ENCODE assay signal across 9 cellular contexts in genomic region chr16:71499775-71500364, GRCh38. TPM values are rescaled to one million over a fixed set of nuclear protein-coding genes. Genes with fewer than 3 reads are reported as not detected.
DNase-seq lines count a peak whose midpoint lies in the region; ATAC-seq and TF ChIP-seq lines count a peak whose summit lies in the region.
"Had no signal": no experiment of that assay in that cellular context is flagged by ENCODE, and none has a peak within 500 bp of the region (broad histone marks: within the 10 kb centered on the region; RNA-seq: fewer than 3 reads in every experiment).

No MANE protein-coding gene starts in this region.

- H3K79me2 ChIP-seq in PC-9 (ENCODE audit: low read depth) = no peaks in the 10 kb centered on the region

- H4K20me1 ChIP-seq in PC-9 (ENCODE audit: insufficient read depth) = no peaks in the 10 kb centered on the region

- DNase-seq in NCI-H345 (lab: John Stamatoyannopoulos, UW) = peak; percentile 47
- DNase-seq in NCI-H345 treated with DMSO at 0.1 percent for 48 hours (lab: John Stamatoyannopoulos, UW; ENCODE audit: unreplicated experiment) = no peak
- DNase-seq in HT-29 (ENCODE audit: low spot score) = peak; percentile 73
- DNase-seq in PC-9 = peak; percentile 40 to 56
- DNase-seq in activated effector memory CD4-positive, alpha-beta T cell treated with Interleukin-2 at 50 U/mL for 16 hours = peak; percentile 8
- DNase-seq in germinal center (ENCODE audit: low spot score) = peak; percentile 57
- DNase-seq in retina = peak; percentile 68

- no peaks in the 10 kb centered on the region for H3K36me3 ChIP-seq in PC-9 (ENCODE audit: low read depth)

- H3K4me3 ChIP-seq in PC-9 = no peak overlapping the region

- no TSS peak for BruUV-seq in PC-9 (replicated peaks; lab: Mats Ljungman, UMichigan)

- CTCF ChIA-PET in PC-9 (lab: Charles Lee) = interaction anchor here (0.7 to 1.8 kb wide), 7 partner anchors 10 to 838 kb away, joined by 3 to 7 read pairs (median 4); partner anchors contain the start of genes CHST4 and ZNF19

- no peak overlapping the region for H3K27ac ChIP-seq in PC-9

- no peak for ATAC-seq in GM21515 (IDR thresholded peaks at IDR 0.05; ENCODE audit: unreplicated experiment)

- intact Hi-C loops in PC-9 (cut with micrococcal nuclease; ENCODE audit: unreplicated experiment) = loop anchor here (1.0 to 2.0 kb wide), 2 partner anchors 37 to 88 kb away; no protein-coding TSS in a partner anchor

- no peak overlapping the region for H3K4me2 ChIP-seq in PC-9

- POLR2A ChIA-PET in PC-9 (lab: Charles Lee; ENCODE audit: unreplicated experiment) = interaction anchor here (0.7 kb wide), 1 partner anchor 27 kb away, joined by 4 read pairs; the partner anchor contains the start of gene CHST4

- H2AFZ ChIP-seq in PC-9 = no peak overlapping the region

- no peaks in the 10 kb centered on the region for H3K9me2 ChIP-seq in PC-9 (ENCODE audit: insufficient read depth)

- TF ChIP-seq CTCF in PC-9 (conservative IDR thresholded peaks at IDR 0.05) = peak; percentile 85

- peaks cover 5% of the 10 kb centered on the region for H3K4me1 ChIP-seq in PC-9 (replicated peaks; ENCODE audit: insufficient read depth)

- no peaks in the 10 kb centered on the region for H3K9me3 ChIP-seq in PC-9 (ENCODE audit: insufficient read depth, low read depth)

- H3F3A ChIP-seq in PC-9 (ENCODE audit: insufficient read depth, low read depth) = no peaks in the 10 kb centered on the region; the same call in 1 of the 2 replicates

- H3K27me3 ChIP-seq in PC-9 (ENCODE audit: insufficient read depth, low read depth) = no peaks in the 10 kb centered on the region

RNA-seq across cellular contexts. Expression of gene ZNF19, which starts 10.7 kb away (rescaled TPM):
- total RNA-seq in HT-29 (2014; rRNA removed; shearing (Covaris generic)) = 2.3 and 3.5 TPM in 2 replicates
- total RNA-seq in PC-9 (2021) = 6.8 TPM in 2 replicates

RNA-seq across cellular contexts. Expression of gene CHST4, which starts 26.4 kb away (rescaled TPM):
- total RNA-seq in HT-29 (2014; rRNA removed; shearing (Covaris generic)) = 6.0 and 6.6 TPM in 2 replicates
- 2.4 and 3.1 TPM in 2 replicates for total RNA-seq in PC-9 (2021)
- total RNA-seq: frontal cortex had no signal

RNA-seq across cellular contexts. Expression of gene ZNF23, which starts 37.8 kb away (rescaled TPM):
- 2.9 and 6.5 TPM in 2 replicates for total RNA-seq in HT-29 (2014; rRNA removed; shearing (Covaris generic))
- total RNA-seq in PC-9 (2021) = 6.9 and 7.9 TPM in 2 replicates

RNA-seq across cellular contexts. Expression of gene TLE7, which starts 58.0 kb away (rescaled TPM):
- total RNA-seq in HT-29 (2014; rRNA removed; shearing (Covaris generic)) = not detected in 2 replicates
- total RNA-seq in PC-9 (2021) = not detected in 2 replicates
- total RNA-seq: frontal cortex had no signal
